In genomic region chr3:110519066-110519465, GRCh38 we compare ENCODE assay signal across 18 cellular contexts.
"Had no signal": no experiment of that assay in that cellular context is flagged by ENCODE, and none has a peak within 500 bp of the region (broad histone marks: within the 10 kb centered on the region; RNA-seq: fewer than 3 reads in every experiment).

No MANE protein-coding gene starts in this region.

- H3K4me2 ChIP-seq: SK-N-SH had no signal

- DNase-seq: KBM-7, NCI-H1092, NCI-H1105 treated with DMSO at 0.1 percent for 48 hours, NCI-H1417 treated with DMSO at 0.1 percent for 48 hours, NCI-H146, NCI-H1694 treated with DMSO at 0.1 percent for 48 hours, NCI-H1930, NCI-H2081, NCI-H2107, NCI-H2227 treated with DMSO at 0.1 percent for 48 hours, NCI-H524, NCI-H526 treated with DMSO at 0.1 percent for 48 hours, NCI-H748 treated with DMSO at 0.1 percent for 48 hours, RPMI8226, SHP77, SK-N-SH, SW 1271 had no signal

- H3K9ac ChIP-seq: SK-N-SH had no signal

- H3K27ac ChIP-seq: HL-60 had no signal

- H3K9me3 ChIP-seq: SK-N-SH had no signal
